In genomic region chr7:79451580-79451979, GRCh38 we compare ENCODE assay signal across 9 cellular contexts. TPM values are rescaled to one million over a fixed set of nuclear protein-coding genes. Genes with fewer than 3 reads are reported as not detected.
A peak's percentile ranks its signal among the peaks of the same experiment; 100 is the strongest.
DNase-seq lines count a peak whose midpoint lies in the region; ATAC-seq, FAIRE-seq and TF ChIP-seq lines count a peak whose summit lies in the region.
"Had no signal": no experiment of that assay in that cellular context is flagged by ENCODE, and none has a peak within 500 bp of the region (broad histone marks: within the 10 kb centered on the region; RNA-seq: fewer than 3 reads in every experiment).

No MANE protein-coding gene starts in this region.

- POLR2A ChIA-PET in A549 (lab: Yijun Ruan, JAX) (interaction anchor here (0.8 kb wide), 1 partner anchor 153 kb away, joined by 4 read pairs; no protein-coding TSS in a partner anchor), PC-3 (lab: Charles Lee; ENCODE audit: unreplicated experiment) (interaction anchor here (0.5 kb wide), 1 partner anchor 20 kb away, joined by 4 read pairs; no protein-coding TSS in a partner anchor), Caco-2 (lab: Charles Lee) (no interaction called here)

- no peak for TF ChIP-seq RAD21 in A549 (conservative IDR thresholded peaks at IDR 0.05 in 1 of 2, IDR thresholded peaks at IDR 0.05 in 1 of 2)

- H3K9me2 ChIP-seq in PC-3 (replicated peaks; ENCODE audit: low read length): no peaks in the 10 kb centered on the region

- no peaks in the 10 kb centered on the region for H3K36me3 Mint-ChIP-seq in nephron progenitor cell (ENCODE audit: low read depth)
- H3K36me3 Mint-ChIP-seq in Caco-2 (ENCODE audit: insufficient read depth, unreplicated experiment): no peaks in the 10 kb centered on the region

- H2AFZ ChIP-seq in PC-3 (ENCODE audit: low read length): 0 out of 2 replicates have a peak overlapping the region, but pooled peaks have one; percentile 55

- H3K4me1 ChIP-seq in A549 (0 out of 3 replicates have a peak, but pooled peaks cover 3% of the 10 kb centered on the region), PC-3 (ENCODE audit: insufficient read depth, low read length) (no peaks in the 10 kb centered on the region), Caco-2 (no peaks in the 10 kb centered on the region)

- no peak for ATAC-seq in A549
- no peak for ATAC-seq in PC-3
- ATAC-seq in HG03432 (IDR thresholded peaks at IDR 0.05; ENCODE audit: unreplicated experiment): no peak
- ATAC-seq in GM19395 (IDR thresholded peaks at IDR 0.05; ENCODE audit: unreplicated experiment): no peak

- no peak for TF ChIP-seq EP300 in A549 (IDR thresholded peaks at IDR 0.05)

- peaks cover 38% of the 10 kb centered on the region for H3K4me1 Mint-ChIP-seq in nephron progenitor cell
- no peaks in the 10 kb centered on the region for H3K4me1 Mint-ChIP-seq in Caco-2 (ENCODE audit: low read depth, unreplicated experiment)

- H3K9me3 Mint-ChIP-seq in nephron progenitor cell (no peaks in the 10 kb centered on the region), Caco-2 (ENCODE audit: unreplicated experiment) (no peaks in the 10 kb centered on the region)

- intact Hi-C loops in PC-3 (cut with micrococcal nuclease): no loop called here
- intact Hi-C loops in Caco-2 (cut with micrococcal nuclease; ENCODE audit: unreplicated experiment): no loop called here

- DNase-seq in A549 (ENCODE audit: low read depth in 1 of 2, low spot score in 1 of 2) (no peak), PC-3 (no peak), epithelial cell of prostate (ENCODE audit: low read depth, low spot score) (peak; percentile 85), nephron progenitor cell (no peak), Caco-2 (no peak), frontal cortex (ENCODE audit: low spot score in 2 of 2) (no peak)
- DNase-seq: NK-92 treated with Interleukin-12 subunit alpha and Interleukin-12 subunit beta, amount 100 ng/mL, for 24 hours had no signal

- no peak for TF ChIP-seq CTCF in A549 (IDR thresholded peaks at IDR 0.05)
- no peak for TF ChIP-seq CTCF in PC-3 (conservative IDR thresholded peaks at IDR 0.05; ENCODE audit: low read depth, low read length)
- no peak for TF ChIP-seq CTCF in nephron progenitor cell (IDR thresholded peaks at IDR 0.05)
- TF ChIP-seq CTCF in Caco-2 (IDR thresholded peaks at IDR 0.05; ENCODE audit: insufficient read depth in 1 of 2, low read depth in 1 of 2, low read length in 1 of 2, severe bottlenecking in 1 of 2, unreplicated experiment in 1 of 2): no peak

- WGBS in A549 (ENCODE audit: missing lambda C conversion rate): 60% methylated on average over 8 of the region's 8 CpGs

- H3K27ac ChIP-seq in A549 (peak overlapping the region; percentile 87 to 92), PC-3 (ENCODE audit: low read length) (no peak overlapping the region), epithelial cell of prostate (peak overlapping the region; percentile 95)

- H3K4me3 Mint-ChIP-seq in nephron progenitor cell (peak overlapping the region; percentile 94), Caco-2 (ENCODE audit: unreplicated experiment) (no peak overlapping the region)

- H3K27ac Mint-ChIP-seq in nephron progenitor cell (no peak overlapping the region), Caco-2 (ENCODE audit: unreplicated experiment) (no peak overlapping the region)

- TF ChIP-seq POLR2A in A549 (IDR thresholded peaks at IDR 0.05; ENCODE audit: low read length): no peak

- H4K20me1 ChIP-seq in PC-3 (ENCODE audit: low read length): no peaks in the 10 kb centered on the region

- H3K36me3 ChIP-seq in PC-3 (ENCODE audit: low read depth, low read length) (no peaks in the 10 kb centered on the region), Caco-2 (ENCODE audit: control insufficient read depth, insufficient read depth, low read length) (no peaks in the 10 kb centered on the region)

- H3K27me3 ChIP-seq in PC-3 (ENCODE audit: low read length): peaks cover 20% of the 10 kb centered on the region; the same call in 1 of the 2 replicates
- H3K27me3 ChIP-seq in Caco-2 (replicated peaks; ENCODE audit: control insufficient read depth, insufficient read depth, low read length): no peaks in the 10 kb centered on the region

- H3F3A ChIP-seq in PC-3 (ENCODE audit: low read length, unreplicated experiment): no peaks in the 10 kb centered on the region

- CTCF ChIA-PET in A549 (lab: Yijun Ruan, JAX): interaction anchor here (1.5 kb wide), 1 partner anchor 153 kb away, joined by 4 read pairs; no protein-coding TSS in a partner anchor
- CTCF ChIA-PET in PC-3 (lab: Charles Lee): no interaction called here
- CTCF ChIA-PET in Caco-2 (lab: Charles Lee): no interaction called here

- no TSS peak for BruUV-seq in PC-3 (replicated peaks; lab: Mats Ljungman, UMichigan)
- no TSS peak for BruUV-seq in Caco-2 (replicated peaks; lab: Mats Ljungman, UMichigan)

- H3K9me3 ChIP-seq in A549: no peaks in the 10 kb centered on the region
- H3K9me3 ChIP-seq in PC-3 (ENCODE audit: low read length): no peaks in the 10 kb centered on the region
- H3K9me3 ChIP-seq in Caco-2: no peaks in the 10 kb centered on the region

- no peaks in the 10 kb centered on the region for H3K79me2 ChIP-seq in PC-3 (ENCODE audit: low read length)

- H3K9ac ChIP-seq in PC-3 (ENCODE audit: low read length): no peak overlapping the region

- peak overlapping the region; percentile 93 for H3K4me2 ChIP-seq in A549
- peak overlapping the region; percentile 68; the same call in 1 of the 2 replicates for H3K4me2 ChIP-seq in PC-3 (ENCODE audit: low read length)

- H3K4me3 ChIP-seq in A549 (peak overlapping the region; percentile 85), PC-3 (ENCODE audit: low read length) (no peak overlapping the region; the same call in 1 of the 2 replicates), Caco-2 (ENCODE audit: low read depth, low read length) (no peak overlapping the region)

- FAIRE-seq in A549 (lab: Jason Lieb, UNC) (no peak), frontal cortex (lab: Jason Lieb, UNC) (no peak)

- peaks cover 7% of the 10 kb centered on the region for H3K27me3 Mint-ChIP-seq in nephron progenitor cell (ENCODE audit: low read depth, poor library complexity)
- no peaks in the 10 kb centered on the region for H3K27me3 Mint-ChIP-seq in Caco-2 (ENCODE audit: insufficient read depth, unreplicated experiment)

TF ChIP-seq in A549, 52 proteins besides CTCF, POLR2A, EP300 and RAD21 (continues in another document):
- TF ChIP-seq MAZ (IDR thresholded peaks at IDR 0.05; ENCODE audit: borderline replicate concordance, low read depth, low read length) (no peak), PBX3 (IDR thresholded peaks at IDR 0.05) (no peak), TP53 (CRISPR knock-in tag; IDR thresholded peaks at IDR 0.05) (no peak), NPAS2 (CRISPR knock-in tag; IDR thresholded peaks at IDR 0.05; ENCODE audit: borderline replicate concordance) (no peak), TFCP2L1 (CRISPR knock-in tag; IDR thresholded peaks at IDR 0.05) (no peak), RARB (CRISPR knock-in tag; IDR thresholded peaks at IDR 0.05) (no peak), HEYL (CRISPR knock-in tag; IDR thresholded peaks at IDR 0.05) (no peak), CBX8 (IDR thresholded peaks at IDR 0.05) (no peak), HMGXB4 (CRISPR knock-in tag; IDR thresholded peaks at IDR 0.05; ENCODE audit: borderline replicate concordance) (no peak), SMC3 (IDR thresholded peaks at IDR 0.05) (no peak), MYC (IDR thresholded peaks at IDR 0.05; ENCODE audit: borderline replicate concordance, low read length) (no peak), ZSCAN20 (CRISPR knock-in tag; IDR thresholded peaks at IDR 0.05) (no peak), CHD4 (IDR thresholded peaks at IDR 0.05; ENCODE audit: borderline replicate concordance) (no peak), RCOR1 (IDR thresholded peaks at IDR 0.05; ENCODE audit: low read depth, low read length) (no peak), HDAC2 (IDR thresholded peaks at IDR 0.05) (no peak), ESRRA (IDR thresholded peaks at IDR 0.05; ENCODE audit: borderline replicate concordance, low read length) (no peak)
- TF ChIP-seq, protein P1, sequence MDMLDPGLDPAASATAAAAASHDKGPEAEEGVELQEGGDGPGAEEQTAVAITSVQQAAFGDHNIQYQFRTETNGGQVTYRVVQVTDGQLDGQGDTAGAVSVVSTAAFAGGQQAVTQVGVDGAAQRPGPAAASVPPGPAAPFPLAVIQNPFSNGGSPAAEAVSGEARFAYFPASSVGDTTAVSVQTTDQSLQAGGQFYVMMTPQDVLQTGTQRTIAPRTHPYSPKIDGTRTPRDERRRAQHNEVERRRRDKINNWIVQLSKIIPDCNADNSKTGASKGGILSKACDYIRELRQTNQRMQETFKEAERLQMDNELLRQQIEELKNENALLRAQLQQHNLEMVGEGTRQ (IDR thresholded peaks at IDR 0.05): no peak

RNA-seq across cellular contexts. Expression of gene MAGI2, which starts 1.9 kb away (rescaled TPM):
- polyA plus RNA-seq in A549 (2011; rRNA removed): 0.78 and 0.81 TPM in 2 replicates
- 0.15 and 0.22 TPM in 2 replicates for polyA plus RNA-seq in A549 (2012; cell fraction: cytosol; rRNA removed)
- 0.10 and 0.20 TPM in 2 replicates for polyA plus RNA-seq in A549 (2012; cell fraction: nucleus; rRNA removed)
- polyA plus RNA-seq in A549 (2017; fragmentation: RNase III; extraction: RNeasy Plus Mini Kit Qiagen cat#74134 plus additional on column Dnase treatment): 0.35 to 0.53 TPM (median 0.48 TPM) in 3 replicates
- polyA minus RNA-seq in A549 (2011; rRNA and poly(A)+ RNA removed): 1.3 and 1.5 TPM in 2 replicates
- 0.06 TPM in 1 of 2 replicates, not detected in the other for total RNA-seq in PC-3 (2014; rRNA removed)
- 0.19 and 0.25 TPM in 2 replicates for total RNA-seq in Caco-2 (2022)
- total RNA-seq in frontal cortex: 136 TPM

Comparison
In these comparisons a context has a peak if more than half of its experiments do, and no peak if none do; other contexts are left out.
1. RNA of gene MAGI2, which starts 1.9 kb away (total RNA-seq): 136 TPM in frontal cortex (single experiment); 0.19 to 0.25 TPM in Caco-2 and 0.06 TPM in PC-3; every median in the first group is over 100 times any median in the second.